Comparison of ENCODE assay signal across 8 cellular contexts in the genomic region with DNA sequence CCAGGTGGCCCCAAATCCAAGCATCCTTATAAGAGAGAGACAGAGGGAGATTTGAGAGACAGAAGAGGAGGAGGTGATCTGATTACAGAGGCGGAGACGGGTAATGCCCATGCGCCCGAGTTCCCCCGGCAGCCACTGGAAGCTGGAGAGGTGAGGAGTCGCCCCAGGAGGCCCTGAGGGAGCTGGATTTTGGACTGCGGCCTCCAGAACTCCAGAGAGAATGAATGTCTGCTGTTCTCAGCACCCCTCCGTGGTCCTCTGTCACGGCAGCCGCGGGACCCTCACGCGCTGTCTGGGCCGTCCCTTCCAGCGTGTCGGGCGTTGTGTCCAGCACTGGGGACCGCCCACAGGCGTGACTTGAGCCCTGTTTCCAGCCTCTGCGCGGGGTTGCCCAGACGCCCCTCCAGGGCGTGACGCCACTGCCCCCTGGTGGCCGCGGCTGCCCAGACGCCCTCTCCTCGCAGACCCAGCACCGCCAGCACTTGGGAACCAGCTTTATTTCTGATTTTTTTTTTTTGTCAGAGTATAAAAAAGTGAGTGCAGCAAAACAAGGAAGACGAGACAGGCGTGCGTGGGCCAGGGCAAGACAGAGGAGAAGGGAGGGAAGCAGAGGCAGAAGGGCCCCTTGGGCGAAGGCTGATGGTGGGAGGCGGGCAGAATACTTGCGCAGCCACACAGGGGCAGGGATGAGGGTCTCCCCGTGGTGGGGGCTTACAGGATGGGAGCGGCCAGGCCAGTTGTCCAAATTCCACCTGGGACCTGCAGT. TPM values are rescaled to one million over a fixed set of nuclear protein-coding genes. Genes with fewer than 3 reads are reported as not detected.
A peak's percentile ranks its signal among the peaks of the same experiment; 100 is the strongest.
DNase-seq lines count a peak whose midpoint lies in the region; ATAC-seq and TF ChIP-seq lines count a peak whose summit lies in the region.

No MANE protein-coding gene starts in this region.

- DNase-seq in BJ (ENCODE audit: low read depth) (peak; percentile 25), GOT3 (lab: John Stamatoyannopoulos, UW) (peak; percentile 82), NCI-H2227 (lab: John Stamatoyannopoulos, UW; ENCODE audit: unreplicated experiment) (peak; percentile 93), iris pigment epithelial cell (ENCODE audit: low read depth) (peak; percentile 78)
- DNase-seq in central memory CD8-positive, alpha-beta T cell (ENCODE audit: low spot score in 2 of 2): peak; percentile 61 to 74
- DNase-seq in stimulated activated CD4-positive, alpha-beta T cell treated with anti-CD3 and anti-CD28 coated beads, Interleukin-12 subunit alpha, Interleukin-12 subunit beta, amount 100 ng/mL, for 24 hours (ENCODE audit: low read depth in 2 of 2): peak; percentile 45 to 71

- peak overlapping the region; percentile 38 for H3K4me3 ChIP-seq in BJ (ENCODE audit: low read depth, low read length)

- no peaks in the 10 kb centered on the region for H3K27me3 ChIP-seq in BJ (ENCODE audit: control insufficient read depth, insufficient read depth, low read length)

- ATAC-seq in activated CD4-positive, CD25-positive, alpha-beta regulatory T cell treated with anti-CD3 and anti-CD28 coated beads, Interleukin-2, amount 50 U/mL, for 24 hours: peak; percentile 33 to 48
- peak; percentile 33 for ATAC-seq in central memory CD8-positive, alpha-beta T cell (replicated peaks; ENCODE audit: extremely low read depth, poor library complexity, severe bottlenecking)
- no peak for ATAC-seq in HG02642 (IDR thresholded peaks at IDR 0.05; ENCODE audit: poor library complexity, unreplicated experiment)

- POLR2A ChIA-PET in BJ (lab: Charles Lee): no interaction called here

- H3K36me3 ChIP-seq in BJ (ENCODE audit: control insufficient read depth, insufficient read depth, low read length): no peaks in the 10 kb centered on the region

- peak; percentile 99 for TF ChIP-seq CTCF in BJ (IDR thresholded peaks at IDR 0.05; ENCODE audit: insufficient read depth, low read depth, low read length)

- H3K27me3 Mint-ChIP-seq in central memory CD8-positive, alpha-beta T cell: no peaks in the 10 kb centered on the region

- peaks cover 38% of the 10 kb centered on the region for H3K4me1 Mint-ChIP-seq in central memory CD8-positive, alpha-beta T cell

- CTCF ChIA-PET in BJ (lab: Yijun Ruan, JAX): interaction anchor here (0.6 to 3.8 kb wide), 40 partner anchors 10 to 665 kb away, joined by 3 to 53 read pairs (median 4); a partner anchor contains a TSS

- H3K27ac Mint-ChIP-seq in central memory CD8-positive, alpha-beta T cell (ENCODE audit: low read depth): peak overlapping the region; percentile 82

- H3K36me3 Mint-ChIP-seq in central memory CD8-positive, alpha-beta T cell (ENCODE audit: insufficient read depth): peaks cover 29% of the 10 kb centered on the region

- no peaks in the 10 kb centered on the region for H3K9me3 Mint-ChIP-seq in central memory CD8-positive, alpha-beta T cell

- H3K4me3 Mint-ChIP-seq in central memory CD8-positive, alpha-beta T cell: no peak overlapping the region

RNA-seq across cellular contexts. Expression of a gene that starts 4.1 kb away (rescaled TPM):
- polyA plus RNA-seq in BJ (2011; rRNA removed): 4.6 and 6.0 TPM in 2 replicates
- 6.3 and 7.6 TPM in 2 replicates for polyA minus RNA-seq in BJ (2011; rRNA and poly(A)+ RNA removed)

RNA-seq across cellular contexts. Expression of a gene that starts 5.6 kb away (rescaled TPM):
- 0.88 and 1.4 TPM in 2 replicates for polyA plus RNA-seq in BJ (2011; rRNA removed)
- 0.21 and 0.71 TPM in 2 replicates for polyA minus RNA-seq in BJ (2011; rRNA and poly(A)+ RNA removed)

RNA-seq across cellular contexts. Expression of a gene that starts 7.1 kb away (rescaled TPM):
- polyA plus RNA-seq in BJ (2011; rRNA removed): 37.9 and 52.3 TPM in 2 replicates
- 36.8 and 41.8 TPM in 2 replicates for polyA minus RNA-seq in BJ (2011; rRNA and poly(A)+ RNA removed)

RNA-seq across cellular contexts. Expression of a gene that starts 17.6 kb away (rescaled TPM):
- 24.0 and 40.1 TPM in 2 replicates for polyA plus RNA-seq in BJ (2011; rRNA removed)
- 20.3 and 23.0 TPM in 2 replicates for polyA minus RNA-seq in BJ (2011; rRNA and poly(A)+ RNA removed)

Comparison
In these comparisons a context has a peak if more than half of its experiments do, and no peak if none do; other contexts are left out.
1. DNase-seq: peak in every context shown above with its lines; median percentile 93 in NCI-H2227; 82 in GOT3; 78 in iris pigment epithelial cell; 68 in central memory CD8-positive, alpha-beta T cell; 58 in stimulated activated CD4-positive, alpha-beta T cell treated with anti-CD3 and anti-CD28 coated beads, Interleukin-12 subunit alpha, Interleukin-12 subunit beta, amount 100 ng/mL, for 24 hours; 25 in BJ.